1 cellular context compared by ENCODE assay signal in genomic region chr12:104752016-104752415, GRCh38.
TF ChIP-seq lines count a peak whose summit lies in the region.

No MANE protein-coding gene starts in this region.

TF ChIP-seq in H1, 55 proteins besides CTCF, POLR2A, EP300 and RAD21:
- TF ChIP-seq CBX5 (IDR thresholded peaks at IDR 0.05; ENCODE audit: low read depth, low read length) (no peak), TEAD4 (IDR thresholded peaks at IDR 0.05; ENCODE audit: low read depth, low read length) (no peak), CREB1 (IDR thresholded peaks at IDR 0.05) (no peak), CTBP2 (IDR thresholded peaks at IDR 0.05; ENCODE audit: borderline replicate concordance, insufficient read depth, insufficient read length, low read length) (no peak), SUZ12 (IDR thresholded peaks at IDR 0.05; ENCODE audit: low read length) (no peak), SIN3A (conservative IDR thresholded peaks at IDR 0.05 in 1 of 2, IDR thresholded peaks at IDR 0.05 in 1 of 2; ENCODE audit: low read depth in 1 of 2, low read length in 2 of 2) (no peak), SIX5 (IDR thresholded peaks at IDR 0.05; ENCODE audit: low read depth, low read length) (no peak), NANOG (IDR thresholded peaks at IDR 0.05; ENCODE audit: insufficient read depth, low read depth, low read length, poor library complexity, severe bottlenecking) (no peak)
